19 cellular contexts compared by ENCODE assay signal in the genomic region with DNA sequence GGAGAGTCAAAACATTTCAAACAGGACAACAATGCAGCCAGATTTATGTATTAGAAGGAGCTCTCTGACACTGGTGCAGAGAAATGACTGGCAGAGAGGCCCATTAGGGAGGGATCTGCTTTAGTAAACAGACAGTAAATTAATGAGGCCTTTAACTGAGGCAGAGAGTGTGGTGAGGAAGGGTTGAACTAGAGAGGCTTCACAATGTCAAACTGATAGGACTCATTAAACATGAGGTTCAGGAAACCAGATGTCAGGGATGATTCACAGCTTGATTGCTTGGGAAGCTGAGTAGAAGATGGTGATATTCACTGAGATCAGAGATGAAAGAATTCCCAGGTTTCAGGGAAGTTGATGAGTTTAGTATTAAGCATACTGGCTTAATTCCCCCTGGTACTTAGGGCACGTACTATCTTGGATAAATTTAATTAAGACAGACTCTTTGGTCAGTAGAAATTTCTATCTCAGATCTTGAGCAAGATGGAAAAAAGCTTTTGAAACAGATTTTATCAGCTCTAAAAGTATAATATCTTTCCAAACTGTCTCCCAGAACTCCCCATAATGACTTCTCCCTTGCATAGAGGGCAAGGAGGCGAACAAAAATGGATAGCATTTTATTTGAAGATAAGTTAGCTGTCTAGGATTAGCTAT. TPM values are rescaled to one million over a fixed set of nuclear protein-coding genes. Genes with fewer than 3 reads are reported as not detected.
DNase-seq lines count a peak whose midpoint lies in the region; FAIRE-seq and TF ChIP-seq lines count a peak whose summit lies in the region.
"Had no signal": no experiment of that assay in that cellular context is flagged by ENCODE, and none has a peak within 500 bp of the region (broad histone marks: within the 10 kb centered on the region; RNA-seq: fewer than 3 reads in every experiment).

No MANE protein-coding gene starts in this region.

- peak; percentile 38 for DNase-seq in AG09319 (ENCODE audit: extremely low read depth, low read depth)
- peak; percentile 3 for DNase-seq in HK-2 (ENCODE audit: unreplicated experiment)
- DNase-seq in bronchial epithelial cell (ENCODE audit: low read depth) = peak; percentile 47
- DNase-seq in left kidney (ENCODE audit: low read depth, low spot score) = peak; percentile 94
- no peak for DNase-seq in NCI-H446 (lab: John Stamatoyannopoulos, UW)
- DNase-seq in AG20443 (ENCODE audit: low spot score) = no peak
- no peak for DNase-seq in 8988T
- no peak for DNase-seq in activated effector memory CD4-positive, alpha-beta T cell treated with anti-CD3 and anti-CD28 coated beads, Interleukin-2, amount 50 U/mL, for 16 hours
- DNase-seq: activated CD4-positive, alpha-beta memory T cell treated with anti-CD3 and anti-CD28 coated beads, Interleukin-2, amount 10 ng/mL, durations not matched to agents 7 days and 5 days; colonic mucosa; naive thymus-derived CD8-positive, alpha-beta T cell; NCI-H2029 treated with DMSO at 0.1 percent for 48 hours; NCI-H526; WERI-Rb-1 had no signal

- TF ChIP-seq CTCF in AG09319 (IDR thresholded peaks at IDR 0.05; ENCODE audit: low read depth, low read length) (no peak), bronchial epithelial cell (IDR thresholded peaks at IDR 0.05; ENCODE audit: insufficient read depth, low read length, severe bottlenecking) (no peak)

- FAIRE-seq in bronchial epithelial cell (lab: Jason Lieb, UNC) = no peak
- FAIRE-seq: HepG2 had no signal

- H3K4me3 ChIP-seq in bronchial epithelial cell (ENCODE audit: low read depth, low read length) = no peak overlapping the region
- H3K4me3 ChIP-seq: ascending aorta, colonic mucosa, GM23338 had no signal

- H3K36me3 ChIP-seq in bronchial epithelial cell (ENCODE audit: control insufficient read depth, insufficient read depth, low read length) = no peaks in the 10 kb centered on the region
- H3K36me3 ChIP-seq: ascending aorta, colonic mucosa, WERI-Rb-1 had no signal

- no peaks in the 10 kb centered on the region for H3K27me3 ChIP-seq in bronchial epithelial cell (ENCODE audit: control insufficient read depth, insufficient read depth, low read length)
- H3K27me3 ChIP-seq: ascending aorta, colonic mucosa had no signal

RNA-seq across cellular contexts. Expression of gene MUSK, which starts 8.6 kb away (rescaled TPM):
- under 0.01 TPM in 1 of 2 replicates, not detected in the other for total RNA-seq in bronchial epithelial cell
- total RNA-seq: activated CD4-positive, alpha-beta memory T cell treated with anti-CD3 and anti-CD28 coated beads, Interleukin-2, amount 10 ng/mL, durations not matched to agents 7 days and 5 days; activated T-helper 2 cell treated with anti-CD3 and anti-CD28 coated beads, Interferon-gamma antibody, Interleukin-2, Interleukin-4, amounts not matched to agents 10 μg/mL and 5 μg/mL and 100 μg/mL, durations not matched to agents 14 hours and 24 hours and 36 hours; ascending aorta; B cell; GM23338; HepG2; naive thymus-derived CD8-positive, alpha-beta T cell had no signal

Comparison
In these comparisons a context has a peak if more than half of its experiments do, and no peak if none do; other contexts are left out.
1. DNase-seq: peak in AG09319 (single experiment), HK-2 (single experiment), bronchial epithelial cell (single experiment) and left kidney (single experiment); none in NCI-H446 (0 of 2), AG20443 (single experiment), 8988T (single experiment) and activated effector memory CD4-positive, alpha-beta T cell treated with anti-CD3 and anti-CD28 coated beads, Interleukin-2, amount 50 U/mL, for 16 hours (single experiment).